Comparison of ENCODE assay signal across 10 cellular contexts in genomic region chr2:148814143-148814852, GRCh38.
DNase-seq lines count a peak whose midpoint lies in the region; ATAC-seq, FAIRE-seq and TF ChIP-seq lines count a peak whose summit lies in the region.
"Had no signal": no experiment of that assay in that cellular context is flagged by ENCODE, and none has a peak within 500 bp of the region (broad histone marks: within the 10 kb centered on the region; RNA-seq: fewer than 3 reads in every experiment).

No MANE protein-coding gene starts in this region.

- FAIRE-seq in HepG2 (lab: Jason Lieb, UNC): no peak
- FAIRE-seq: frontal cortex had no signal

- no peak overlapping the region for H3K4me2 ChIP-seq in HepG2 (ENCODE audit: low read depth, low read length)

- TF ChIP-seq EP300 in HepG2 (IDR thresholded peaks at IDR 0.05; ENCODE audit: low read depth in 2 of 2, low read length in 2 of 2): no peak
- no peak for TF ChIP-seq EP300 in HepG2 (CRISPR knock-in tag; IDR thresholded peaks at IDR 0.05; ENCODE audit: borderline replicate concordance)

- H3K4me1 ChIP-seq in HepG2 (ENCODE audit: insufficient read depth, low read length) (no peaks in the 10 kb centered on the region), right lobe of liver (no peaks in the 10 kb centered on the region), RWPE2 (ENCODE audit: insufficient read depth, poor library complexity, severe bottlenecking) (no peaks in the 10 kb centered on the region)
- H3K4me1 ChIP-seq in effector memory CD4-positive, alpha-beta T cell (ENCODE audit: control insufficient read depth, insufficient read depth, low read length, poor library complexity, severe bottlenecking): peaks cover 5% of the 10 kb centered on the region

- WGBS in HepG2 (ENCODE audit: low lambda C conversion rate): 27% methylated on average over 6 of the region's 6 CpGs
- WGBS in right lobe of liver (ENCODE audit: insufficient coverage, low coverage, low lambda C conversion rate, missing lambda C conversion rate): 51% methylated on average over 6 of the region's 6 CpGs

- no peaks in the 10 kb centered on the region for H3K9me3 ChIP-seq in HepG2 (ENCODE audit: low read length)
- H3K9me3 ChIP-seq in right lobe of liver: no peaks in the 10 kb centered on the region
- H3K9me3 ChIP-seq in RWPE2 (ENCODE audit: severe bottlenecking): no peaks in the 10 kb centered on the region
- H3K9me3 ChIP-seq in effector memory CD4-positive, alpha-beta T cell (ENCODE audit: control insufficient read depth, low read length): no peaks in the 10 kb centered on the region

- H3K27me3 ChIP-seq in HepG2 (ENCODE audit: control insufficient read depth in 1 of 2, insufficient read depth in 2 of 2, low read length in 2 of 2) (peaks cover 0 to 27% of the 10 kb centered on the region in 2 experiments; a peak in 4 of 5 replicates), right lobe of liver (no peaks in the 10 kb centered on the region), RWPE2 (ENCODE audit: insufficient read depth, poor library complexity, severe bottlenecking) (peaks cover 3% of the 10 kb centered on the region)
- H3K27me3 ChIP-seq in effector memory CD4-positive, alpha-beta T cell (replicated peaks; ENCODE audit: control insufficient read depth, insufficient read depth, low read length, poor library complexity, severe bottlenecking): no peaks in the 10 kb centered on the region

- TF ChIP-seq CTCF in HepG2 (CRISPR knock-in tag; IDR thresholded peaks at IDR 0.05) (no peak), right lobe of liver (IDR thresholded peaks at IDR 0.05) (no peak), RWPE2 (IDR thresholded peaks at IDR 0.05; ENCODE audit: poor library complexity, severe bottlenecking) (no peak), foreskin fibroblast (IDR thresholded peaks at IDR 0.05; ENCODE audit: low read depth, low read length) (no peak)

- H2AFZ ChIP-seq in HepG2 (ENCODE audit: low read length): no peak overlapping the region

- intact Hi-C loops in HepG2 (cut with micrococcal nuclease; ENCODE audit: unreplicated experiment) (no loop called here), right lobe of liver (cut with DNase I) (no loop called here)

- no peak overlapping the region for H3K9ac ChIP-seq in HepG2 (ENCODE audit: insufficient read depth, low read depth, low read length)

- no peak for TF ChIP-seq POLR2A in HepG2 (IDR thresholded peaks at IDR 0.05; ENCODE audit: insufficient read depth in 1 of 2, low read depth in 2 of 2, low read length in 2 of 2)
- TF ChIP-seq POLR2A in right lobe of liver (IDR thresholded peaks at IDR 0.05): no peak

- BruUV-seq in HepG2 (replicated peaks; lab: Mats Ljungman, UMichigan): no TSS peak

- H3K36me3 ChIP-seq in HepG2 (replicated peaks in 1 of 2; ENCODE audit: control insufficient read depth in 1 of 2, insufficient read depth in 2 of 2, low read length in 2 of 2) (no peaks in the 10 kb centered on the region), right lobe of liver (no peaks in the 10 kb centered on the region), RWPE2 (ENCODE audit: low read depth) (no peaks in the 10 kb centered on the region)
- no peaks in the 10 kb centered on the region for H3K36me3 ChIP-seq in effector memory CD4-positive, alpha-beta T cell (ENCODE audit: control insufficient read depth, insufficient read depth, low read length)

- H3K27ac ChIP-seq in HepG2 (ENCODE audit: extremely low read length, insufficient read depth, low read length) (no peak overlapping the region), right lobe of liver (no peak overlapping the region), RWPE2 (ENCODE audit: poor library complexity, severe bottlenecking) (no peak overlapping the region)
- no peak overlapping the region for H3K27ac ChIP-seq in effector memory CD4-positive, alpha-beta T cell (ENCODE audit: insufficient read depth, low read length, poor library complexity, severe bottlenecking)

- CTCF ChIA-PET in HepG2 (lab: Yijun Ruan, JAX; ENCODE audit: low intra/inter-chr PET ratio, low total read pairs): no interaction called here

- H3K4me3 ChIP-seq in HepG2 (replicated peaks in 1 of 3; ENCODE audit: insufficient read depth in 1 of 3, low read depth in 2 of 3, low read length in 3 of 3) (no peak overlapping the region), right lobe of liver (no peak overlapping the region), RWPE2 (ENCODE audit: severe bottlenecking) (no peak overlapping the region), foreskin fibroblast (ENCODE audit: low read depth in 1 of 2, low read length in 2 of 2) (no peak overlapping the region)
- H3K4me3 ChIP-seq in effector memory CD4-positive, alpha-beta T cell (ENCODE audit: insufficient read depth, low read depth, low read length, poor library complexity, severe bottlenecking): no peak overlapping the region

- H3K79me2 ChIP-seq in HepG2 (ENCODE audit: insufficient read depth, low read length): no peaks in the 10 kb centered on the region

- in situ Hi-C loops in HepG2 (cut with HindIII; ENCODE audit: extremely low pct_ligation_motif_present, low pct_unique_long_range_greater_than_20kb): no loop called here
- in situ Hi-C loops in KBM-7 (cut with MboI; ENCODE audit: low pct_unique_long_range_greater_than_20kb, low sequenced_read_pairs): no loop called here

- POLR2A ChIA-PET in HepG2 (lab: Yijun Ruan, JAX): no interaction called here

- no peak for TF ChIP-seq RAD21 in HepG2 (CRISPR knock-in tag; IDR thresholded peaks at IDR 0.05)

- ATAC-seq in HepG2: peak; percentile 27
- no peak for ATAC-seq in right lobe of liver
- peak; percentile 53 for ATAC-seq in RWPE2 (ENCODE audit: low read depth)

- DNase-seq in HepG2 (ENCODE audit: low spot score) (no peak), right lobe of liver (no peak), RWPE2 (ENCODE audit: low spot score) (no peak), foreskin fibroblast (peak; percentile 15 to 58), nucleus accumbens (lab: John Stamatoyannopoulos, UW) (no peak), inferior parietal cortex (ENCODE audit: extremely low spot score) (no peak), KBM-7 (no peak)
- DNase-seq in effector memory CD4-positive, alpha-beta T cell: no peak
- DNase-seq: COR-L47 had no signal

- H4K20me1 ChIP-seq in HepG2 (ENCODE audit: insufficient read depth, low read length): no peaks in the 10 kb centered on the region

TF ChIP-seq in HepG2, 621 proteins besides CTCF, POLR2A, EP300 and RAD21 (continues in another document):
- TF ChIP-seq MLLT10 (CRISPR knock-in tag; IDR thresholded peaks at IDR 0.05): no peak
- no peak for TF ChIP-seq TOE1 (CRISPR knock-in tag; IDR thresholded peaks at IDR 0.05)
- no peak for TF ChIP-seq ZNF382 (CRISPR knock-in tag; IDR thresholded peaks at IDR 0.05; ENCODE audit: borderline replicate concordance)
- no peak for TF ChIP-seq CBX2 (IDR thresholded peaks at IDR 0.05; ENCODE audit: low read depth, low read length)
- TF ChIP-seq CBX2 (CRISPR knock-in tag; IDR thresholded peaks at IDR 0.05; ENCODE audit: low read depth): no peak
- no peak for TF ChIP-seq NFAT5 (CRISPR knock-in tag; IDR thresholded peaks at IDR 0.05)
- TF ChIP-seq HNRNPH1 (optimal IDR thresholded peaks at IDR 0.05; ENCODE audit: low read depth, low read length): no peak
- no peak for TF ChIP-seq ZKSCAN1 (IDR thresholded peaks at IDR 0.05; ENCODE audit: low read length)
- no peak for TF ChIP-seq CHD2 (IDR thresholded peaks at IDR 0.05; ENCODE audit: low read depth, low read length)
- TF ChIP-seq ZNF816 (CRISPR knock-in tag; IDR thresholded peaks at IDR 0.05; ENCODE audit: borderline replicate concordance): no peak
- TF ChIP-seq SCMH1 (CRISPR knock-in tag; IDR thresholded peaks at IDR 0.05; ENCODE audit: borderline replicate concordance): no peak

Comparison
In these comparisons a context has a peak if more than half of its experiments do, and no peak if none do; other contexts are left out.
1. ATAC-seq: peak in HepG2 (single experiment) and RWPE2 (single experiment); none in right lobe of liver (0 of 4).
2. DNase-seq: peak in foreskin fibroblast (2 of 2); none in HepG2 (single experiment), right lobe of liver (0 of 3), RWPE2 (single experiment), nucleus accumbens (0 of 56), inferior parietal cortex (single experiment), effector memory CD4-positive, alpha-beta T cell (0 of 3) and KBM-7 (single experiment).